In the genomic region with DNA sequence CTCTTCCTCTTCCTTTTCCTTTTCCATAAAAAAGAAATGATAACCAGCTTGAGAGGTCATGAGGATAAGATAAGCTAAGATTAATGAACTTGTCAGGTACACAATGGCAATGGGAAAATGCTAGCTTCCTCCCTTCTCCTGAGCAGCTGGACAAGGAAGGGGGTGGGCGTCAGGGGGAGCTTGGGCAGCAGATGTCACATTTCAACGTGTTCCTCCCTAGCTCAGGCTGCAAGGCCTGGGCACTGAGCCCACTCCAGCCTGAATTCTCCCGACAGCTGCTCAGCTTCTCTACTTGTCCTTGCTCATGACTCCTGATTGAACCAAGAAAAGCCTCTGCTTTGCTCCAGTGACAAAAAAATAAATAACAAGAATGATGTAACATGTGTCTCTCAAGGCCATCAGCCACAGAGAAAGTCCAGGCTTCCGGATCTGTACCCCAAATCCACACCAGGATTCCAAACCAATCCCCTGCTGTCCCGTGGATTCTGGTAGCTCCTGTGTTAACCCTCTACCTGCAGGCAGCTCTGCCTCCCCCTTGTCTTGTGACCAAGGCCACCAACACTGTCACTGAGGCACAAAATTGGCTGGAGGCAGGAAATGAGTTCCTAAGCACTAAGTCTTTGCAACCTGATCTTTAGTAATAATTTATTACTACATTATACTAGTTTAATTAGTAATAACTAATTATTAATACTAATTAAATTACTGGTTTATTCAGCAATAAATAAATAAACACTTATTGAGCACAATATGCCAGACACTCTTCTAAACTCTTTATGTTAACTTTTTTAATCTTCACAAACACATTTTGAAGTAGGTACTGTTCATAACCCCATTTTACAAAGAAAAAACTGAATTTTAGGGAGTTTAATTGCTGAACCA, we compare ENCODE assay signal across 9 cellular contexts.
DNase-seq lines count a peak whose midpoint lies in the region; ATAC-seq and TF ChIP-seq lines count a peak whose summit lies in the region.
"Had no signal": no experiment of that assay in that cellular context is flagged by ENCODE, and none has a peak within 500 bp of the region (broad histone marks: within the 10 kb centered on the region; RNA-seq: fewer than 3 reads in every experiment).

No MANE protein-coding gene starts in this region.

- TF ChIP-seq CTCF in BE2C (IDR thresholded peaks at IDR 0.05; ENCODE audit: low read depth, low read length) (no peak), endodermal cell (conservative IDR thresholded peaks at IDR 0.05) (no peak), nephron (IDR thresholded peaks at IDR 0.05; ENCODE audit: unreplicated experiment in 3 of 3) (no peak)

- H3K27ac ChIP-seq in endodermal cell (ENCODE audit: low read depth, low read length): peak overlapping the region; percentile 62
- H3K27ac ChIP-seq: tibial nerve had no signal

- ATAC-seq in HG02623 (IDR thresholded peaks at IDR 0.05; ENCODE audit: unreplicated experiment) (no peak), GM19463 (IDR thresholded peaks at IDR 0.05; ENCODE audit: unreplicated experiment) (no peak), HG03460 (IDR thresholded peaks at IDR 0.05; ENCODE audit: unreplicated experiment) (no peak)

- H3K9ac ChIP-seq in endodermal cell (ENCODE audit: extremely low read depth, low read length, poor library complexity, severe bottlenecking): no peak overlapping the region

- DNase-seq in BE2C (peak; percentile 26), NCI-H2171 treated with DMSO at 0.1 percent for 48 hours (lab: John Stamatoyannopoulos, UW) (peak; percentile 100), endodermal cell (no peak), GOT3 (lab: John Stamatoyannopoulos, UW) (no peak)

- H3K36me3 Mint-ChIP-seq in endodermal cell (ENCODE audit: low read depth) (peaks cover 37% of the 10 kb centered on the region), nephron (ENCODE audit: low read depth) (peaks cover 6% of the 10 kb centered on the region)

- H3K4me1 ChIP-seq in BE2C: no peaks in the 10 kb centered on the region
- peaks cover 15% of the 10 kb centered on the region for H3K4me1 ChIP-seq in endodermal cell (ENCODE audit: control insufficient read depth, insufficient read depth, low read length)

- WGBS in endodermal cell (ENCODE audit: insufficient coverage in 1 of 2, insufficient read length in 1 of 2), 2 experiments: 70 to 75% methylated on average over 4 to 5 of the region's 5 CpGs

- H3K27me3 Mint-ChIP-seq in endodermal cell (ENCODE audit: insufficient read depth) (no peaks in the 10 kb centered on the region), nephron (ENCODE audit: low read depth) (no peaks in the 10 kb centered on the region)

- H3K4me1 Mint-ChIP-seq in endodermal cell: peaks cover 44% of the 10 kb centered on the region
- H3K4me1 Mint-ChIP-seq in nephron: peaks cover 79% of the 10 kb centered on the region

- H3K36me3 ChIP-seq in BE2C: no peaks in the 10 kb centered on the region
- no peaks in the 10 kb centered on the region for H3K36me3 ChIP-seq in endodermal cell (ENCODE audit: control insufficient read depth, insufficient read depth, low read length)
- H3K36me3 ChIP-seq: tibial nerve had no signal

- no peak overlapping the region for H3K4me3 ChIP-seq in BE2C (ENCODE audit: low read depth, low read length)
- H3K4me3 ChIP-seq in endodermal cell (ENCODE audit: low read length): no peak overlapping the region
- H3K4me3 ChIP-seq: tibial nerve had no signal

- no peaks in the 10 kb centered on the region for H3K27me3 ChIP-seq in BE2C
- H3K27me3 ChIP-seq in endodermal cell (ENCODE audit: control insufficient read depth, insufficient read depth, low read length, poor library complexity, severe bottlenecking): no peaks in the 10 kb centered on the region
- H3K27me3 ChIP-seq: tibial nerve had no signal

- H3K4me3 Mint-ChIP-seq in endodermal cell (no peak overlapping the region), nephron (peak overlapping the region; percentile 5 to 68 (median 12))

- H3K27ac Mint-ChIP-seq in endodermal cell: peak overlapping the region; percentile 66
- peak overlapping the region; percentile 89 to 97 (median 96) for H3K27ac Mint-ChIP-seq in nephron

- peaks cover 1% of the 10 kb centered on the region for H3K9me3 Mint-ChIP-seq in endodermal cell
- peaks cover 4% of the 10 kb centered on the region for H3K9me3 Mint-ChIP-seq in nephron

- H3K9me3 ChIP-seq in BE2C (no peaks in the 10 kb centered on the region), endodermal cell (ENCODE audit: control insufficient read depth, low read length) (peaks cover 8% of the 10 kb centered on the region)
- H3K9me3 ChIP-seq: tibial nerve had no signal

Comparison
In these comparisons a context has a peak if more than half of its experiments do, and no peak if none do; other contexts are left out.
1. DNase-seq: peak in BE2C (single experiment) and NCI-H2171 treated with DMSO at 0.1 percent for 48 hours (single experiment); none in endodermal cell (single experiment) and GOT3 (single experiment).